Comparison of ENCODE assay signal across 2 cellular contexts in genomic region chr19:45872095-45872919, GRCh38.
TF ChIP-seq lines count a peak whose summit lies in the region.

No MANE protein-coding gene starts in this region.

TF ChIP-seq in K562, 482 proteins besides CTCF, POLR2A, EP300 and RAD21:
- TF ChIP-seq TAF9B (IDR thresholded peaks at IDR 0.05; ENCODE audit: partially characterized antibody) (no peak), ZBTB7A (IDR thresholded peaks at IDR 0.05; ENCODE audit: borderline replicate concordance, control insufficient read depth, low read depth, low read length) (0 out of 2 replicates have a peak, but pooled peaks have one; percentile 47), POLR2G (IDR thresholded peaks at IDR 0.05; ENCODE audit: low read depth, low read length) (peak; percentile 41; the same call in 1 of the 2 replicates), GATAD2B (IDR thresholded peaks at IDR 0.05; ENCODE audit: borderline replicate concordance) (no peak), ID3 (CRISPR knock-in tag; IDR thresholded peaks at IDR 0.05) (no peak), ID3 (tag; IDR thresholded peaks at IDR 0.05) (no peak)

TF ChIP-seq in liver, 16 proteins besides CTCF, POLR2A, EP300 and RAD21:
- no peak for TF ChIP-seq RXRA (IDR thresholded peaks at IDR 0.05)
- no peak for TF ChIP-seq GABPA (IDR thresholded peaks at IDR 0.05 in 1 of 2, conservative IDR thresholded peaks at IDR 0.05 in 1 of 2)
- TF ChIP-seq NR2F2 (IDR thresholded peaks at IDR 0.05), result no peak
- TF ChIP-seq JUND (IDR thresholded peaks at IDR 0.05), result no peak
- no peak for TF ChIP-seq YY1 (IDR thresholded peaks at IDR 0.05)
- TF ChIP-seq FOXA2 (IDR thresholded peaks at IDR 0.05), result no peak
- no peak for TF ChIP-seq TAF1 (conservative IDR thresholded peaks at IDR 0.05)
- no peak for TF ChIP-seq ZBTB33 (IDR thresholded peaks at IDR 0.05)
- TF ChIP-seq HNF4A (conservative IDR thresholded peaks at IDR 0.05), result no peak
- TF ChIP-seq MAX (IDR thresholded peaks at IDR 0.05), result no peak
- no peak for TF ChIP-seq FOXA1 (IDR thresholded peaks at IDR 0.05)
- no peak for TF ChIP-seq REST (IDR thresholded peaks at IDR 0.05)
- no peak for TF ChIP-seq SP1 (IDR thresholded peaks at IDR 0.05)
